Comparison of ENCODE assay signal across 1 cellular context in the genomic region with DNA sequence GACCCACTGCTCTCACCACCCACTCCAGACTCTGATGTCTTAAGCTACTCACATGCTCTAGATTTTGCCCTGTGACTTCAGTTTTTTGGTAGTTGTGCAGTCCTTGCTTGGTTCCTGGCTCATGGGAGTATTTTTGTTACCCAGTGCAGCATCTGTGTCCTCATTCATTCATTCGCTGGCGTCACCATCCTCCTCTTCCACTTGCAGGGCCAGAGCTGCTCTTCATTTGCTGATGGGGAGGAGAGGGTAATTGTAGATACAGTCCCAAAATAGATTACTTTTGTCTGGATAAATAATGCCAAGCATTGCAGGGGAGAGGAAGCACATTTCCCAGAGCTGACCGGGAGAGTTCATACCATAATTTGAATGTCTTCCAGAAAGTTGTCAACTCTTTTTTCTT.
TF ChIP-seq lines count a peak whose summit lies in the region.

No MANE protein-coding gene starts in this region.

TF ChIP-seq in WTC11, 78 proteins besides CTCF, POLR2A, EP300 and RAD21:
- TF ChIP-seq, protein P1, sequence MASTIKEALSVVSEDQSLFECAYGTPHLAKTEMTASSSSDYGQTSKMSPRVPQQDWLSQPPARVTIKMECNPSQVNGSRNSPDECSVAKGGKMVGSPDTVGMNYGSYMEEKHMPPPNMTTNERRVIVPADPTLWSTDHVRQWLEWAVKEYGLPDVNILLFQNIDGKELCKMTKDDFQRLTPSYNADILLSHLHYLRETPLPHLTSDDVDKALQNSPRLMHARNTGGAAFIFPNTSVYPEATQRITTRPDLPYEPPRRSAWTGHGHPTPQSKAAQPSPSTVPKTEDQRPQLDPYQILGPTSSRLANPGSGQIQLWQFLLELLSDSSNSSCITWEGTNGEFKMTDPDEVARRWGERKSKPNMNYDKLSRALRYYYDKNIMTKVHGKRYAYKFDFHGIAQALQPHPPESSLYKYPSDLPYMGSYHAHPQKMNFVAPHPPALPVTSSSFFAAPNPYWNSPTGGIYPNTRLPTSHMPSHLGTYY (CRISPR knock-in tag; IDR thresholded peaks at IDR 0.05) = no peak
- TF ChIP-seq OVOL2 (CRISPR knock-in tag; IDR thresholded peaks at IDR 0.05; ENCODE audit: borderline replicate concordance) (no peak), GABPB1 (CRISPR knock-in tag; IDR thresholded peaks at IDR 0.05) (no peak), FOXK1 (CRISPR knock-in tag; IDR thresholded peaks at IDR 0.05) (no peak), GRHL2 (CRISPR knock-in tag; IDR thresholded peaks at IDR 0.05; ENCODE audit: insufficient replicate concordance, severe bottlenecking) (no peak)
